Comparison of ENCODE assay signal across 1 cellular context in the genomic region with DNA sequence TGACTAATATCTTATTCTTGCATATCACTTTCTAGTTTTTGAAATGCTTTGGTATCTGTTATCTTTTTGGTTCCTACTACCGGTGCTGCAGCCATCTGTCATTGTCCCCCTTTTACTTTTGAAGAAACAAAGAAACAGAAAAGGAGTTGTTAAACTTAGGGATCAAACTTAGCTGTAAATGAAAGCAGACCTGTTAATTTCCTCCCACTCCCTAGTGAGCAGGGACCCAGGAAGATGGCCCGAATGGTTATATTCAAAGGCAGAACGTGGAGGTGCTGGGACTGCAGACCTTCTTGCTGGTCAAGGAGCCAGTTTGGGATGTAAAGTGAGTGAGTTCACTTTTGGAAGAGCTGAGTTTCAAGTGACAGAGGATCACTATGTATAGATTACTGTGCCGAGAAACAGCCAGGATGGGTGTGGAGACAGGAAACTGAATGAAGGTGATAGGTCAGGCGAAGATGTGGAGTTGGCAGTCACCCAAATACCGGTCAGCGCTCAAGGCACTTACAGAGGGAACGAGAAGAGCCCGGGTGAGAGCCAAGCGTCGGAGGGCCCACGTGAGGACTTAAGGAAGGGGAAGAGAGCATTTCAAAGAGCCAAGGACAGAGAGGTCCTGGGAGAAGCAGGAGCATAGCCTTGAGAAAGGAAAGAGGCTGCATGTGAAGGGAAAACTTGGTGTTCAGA.
A peak's percentile ranks its signal among the peaks of the same experiment; 100 is the strongest.
TF ChIP-seq lines count a peak whose summit lies in the region.

No MANE protein-coding gene starts in this region.

TF ChIP-seq in K562, 482 proteins besides CTCF, POLR2A, EP300 and RAD21 (continued from another document):
- TF ChIP-seq PBX2 (CRISPR knock-in tag; IDR thresholded peaks at IDR 0.05; ENCODE audit: low read depth) (no peak), PBX2 (tag; conservative IDR thresholded peaks at IDR 0.05; ENCODE audit: low read depth) (0 out of 2 replicates have a peak, but pooled peaks have one; percentile 8), CHCHD3 (CRISPR knock-in tag; IDR thresholded peaks at IDR 0.05) (no peak), RAD51 (IDR thresholded peaks at IDR 0.05; ENCODE audit: borderline replicate concordance, low read depth) (peak; percentile 37; the same call in 1 of the 2 replicates), ZNF197 (CRISPR knock-in tag; IDR thresholded peaks at IDR 0.05; ENCODE audit: low read depth) (no peak), MGA (IDR thresholded peaks at IDR 0.05) (peak; percentile 59; the same call in 1 of the 2 replicates), ARID1B (IDR thresholded peaks at IDR 0.05) (peak; percentile 24; the same call in 1 of the 2 replicates), CXXC5 (CRISPR knock-in tag; IDR thresholded peaks at IDR 0.05) (peak; percentile 59)
- TF ChIP-seq, protein P1, sequence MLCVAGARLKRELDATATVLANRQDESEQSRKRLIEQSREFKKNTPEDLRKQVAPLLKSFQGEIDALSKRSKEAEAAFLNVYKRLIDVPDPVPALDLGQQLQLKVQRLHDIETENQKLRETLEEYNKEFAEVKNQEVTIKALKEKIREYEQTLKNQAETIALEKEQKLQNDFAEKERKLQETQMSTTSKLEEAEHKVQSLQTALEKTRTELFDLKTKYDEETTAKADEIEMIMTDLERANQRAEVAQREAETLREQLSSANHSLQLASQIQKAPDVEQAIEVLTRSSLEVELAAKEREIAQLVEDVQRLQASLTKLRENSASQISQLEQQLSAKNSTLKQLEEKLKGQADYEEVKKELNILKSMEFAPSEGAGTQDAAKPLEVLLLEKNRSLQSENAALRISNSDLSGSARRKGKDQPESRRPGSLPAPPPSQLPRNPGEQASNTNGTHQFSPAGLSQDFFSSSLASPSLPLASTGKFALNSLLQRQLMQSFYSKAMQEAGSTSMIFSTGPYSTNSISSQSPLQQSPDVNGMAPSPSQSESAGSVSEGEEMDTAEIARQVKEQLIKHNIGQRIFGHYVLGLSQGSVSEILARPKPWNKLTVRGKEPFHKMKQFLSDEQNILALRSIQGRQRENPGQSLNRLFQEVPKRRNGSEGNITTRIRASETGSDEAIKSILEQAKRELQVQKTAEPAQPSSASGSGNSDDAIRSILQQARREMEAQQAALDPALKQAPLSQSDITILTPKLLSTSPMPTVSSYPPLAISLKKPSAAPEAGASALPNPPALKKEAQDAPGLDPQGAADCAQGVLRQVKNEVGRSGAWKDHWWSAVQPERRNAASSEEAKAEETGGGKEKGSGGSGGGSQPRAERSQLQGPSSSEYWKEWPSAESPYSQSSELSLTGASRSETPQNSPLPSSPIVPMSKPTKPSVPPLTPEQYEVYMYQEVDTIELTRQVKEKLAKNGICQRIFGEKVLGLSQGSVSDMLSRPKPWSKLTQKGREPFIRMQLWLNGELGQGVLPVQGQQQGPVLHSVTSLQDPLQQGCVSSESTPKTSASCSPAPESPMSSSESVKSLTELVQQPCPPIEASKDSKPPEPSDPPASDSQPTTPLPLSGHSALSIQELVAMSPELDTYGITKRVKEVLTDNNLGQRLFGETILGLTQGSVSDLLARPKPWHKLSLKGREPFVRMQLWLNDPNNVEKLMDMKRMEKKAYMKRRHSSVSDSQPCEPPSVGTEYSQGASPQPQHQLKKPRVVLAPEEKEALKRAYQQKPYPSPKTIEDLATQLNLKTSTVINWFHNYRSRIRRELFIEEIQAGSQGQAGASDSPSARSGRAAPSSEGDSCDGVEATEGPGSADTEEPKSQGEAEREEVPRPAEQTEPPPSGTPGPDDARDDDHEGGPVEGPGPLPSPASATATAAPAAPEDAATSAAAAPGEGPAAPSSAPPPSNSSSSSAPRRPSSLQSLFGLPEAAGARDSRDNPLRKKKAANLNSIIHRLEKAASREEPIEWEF (CRISPR knock-in tag; IDR thresholded peaks at IDR 0.05) = no peak
TF ChIP-seq in K562: peak in this region for 19.
